Comparison of ENCODE assay signal across 8 cellular contexts in the genomic region with DNA sequence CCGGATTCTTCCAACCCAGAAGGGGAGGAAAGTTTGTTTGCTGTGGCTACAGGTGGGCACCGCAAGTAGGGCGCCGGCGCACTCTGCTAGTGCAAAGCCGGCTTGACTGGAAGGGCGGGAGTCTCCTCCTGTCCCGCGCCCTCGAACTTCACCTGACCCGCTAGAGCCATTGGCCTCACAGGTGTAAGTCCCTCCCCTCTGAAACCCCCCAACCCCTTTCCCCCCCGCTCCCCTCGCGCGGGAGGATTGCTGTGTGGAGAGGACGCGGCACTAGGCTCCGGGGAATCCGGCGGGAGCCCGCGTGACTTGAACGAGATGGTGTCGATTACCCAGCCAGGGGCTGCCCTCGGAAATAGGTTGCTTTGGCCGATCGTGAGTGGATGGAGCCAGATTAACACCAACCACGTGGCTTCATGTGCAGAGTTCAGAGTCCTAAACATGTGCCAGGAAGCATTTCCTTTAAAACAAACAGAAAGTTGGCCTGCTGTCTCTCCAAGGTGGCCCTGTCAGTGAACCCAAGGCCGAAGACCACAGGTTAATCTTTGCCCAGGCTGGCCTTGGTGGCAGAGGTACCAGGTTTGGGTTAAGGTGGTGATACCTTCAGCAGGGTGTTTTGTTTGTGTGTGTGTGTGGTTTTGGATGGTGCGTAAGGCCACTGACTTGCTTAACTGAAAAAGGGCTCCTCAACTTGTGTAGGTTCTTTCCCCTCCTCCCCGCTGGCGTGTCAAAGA. TPM values are rescaled to one million over a fixed set of nuclear protein-coding genes. Genes with fewer than 3 reads are reported as not detected.
DNase-seq lines count a peak whose midpoint lies in the region; ATAC-seq, FAIRE-seq and TF ChIP-seq lines count a peak whose summit lies in the region.

No MANE protein-coding gene starts in this region.

- H3K4me2 ChIP-seq in GM12878 (ENCODE audit: control insufficient read depth, insufficient read depth) = peak overlapping the region; percentile 99

- peaks cover 2% of the 10 kb centered on the region for H3K36me3 Mint-ChIP-seq in memory B cell

- RAD21 ChIA-PET in GM12878 (lab: Charles Lee; ENCODE audit: unreplicated experiment) = interaction anchor here (0.6 to 5.3 kb wide), 14 partner anchors 15 to 370 kb away, joined by 3 to 127 read pairs (median 9); no protein-coding TSS in a partner anchor

- H3K4me3 ChIP-seq in GM12865 (ENCODE audit: low read depth, low read length) (peak overlapping the region; percentile 64), GM12878 (peak overlapping the region; percentile 86)

- no peaks in the 10 kb centered on the region for H3K9me3 Mint-ChIP-seq in memory B cell

- H2AFZ ChIP-seq in GM12878 (ENCODE audit: control insufficient read depth, low read depth, low read length) = peak overlapping the region; percentile 89

- TF ChIP-seq EP300 in GM12878 (IDR thresholded peaks at IDR 0.05; ENCODE audit: borderline replicate concordance in 1 of 2, control insufficient read depth in 1 of 2, low read depth in 2 of 2, low read length in 2 of 2) = peak; percentile 44 to 68; a peak in 2 of 4 replicates

- BruUV-seq in GM12878 (replicated peaks; lab: Mats Ljungman, UMichigan) = TSS peak; percentile 47

- H3K27ac ChIP-seq in GM12878 (ENCODE audit: control insufficient read depth, insufficient read depth) = peak overlapping the region; percentile 91

- H3K27me3 ChIP-seq in GM12878 (replicated peaks in 1 of 2; ENCODE audit: control insufficient read depth in 2 of 2, insufficient read depth in 2 of 2, low read length in 1 of 2) = no peaks in the 10 kb centered on the region

- H4K20me1 ChIP-seq in GM12878 (ENCODE audit: control insufficient read depth, insufficient read depth) = no peaks in the 10 kb centered on the region

- H3K36me3 ChIP-seq in GM12878 (ENCODE audit: control insufficient read depth in 2 of 2, insufficient read depth in 2 of 2, low read length in 1 of 2) = no peaks in the 10 kb centered on the region

- intact Hi-C loops in GM12878 (cut with micrococcal nuclease; ENCODE audit: unreplicated experiment) = loop anchor here (1.0 to 10.0 kb wide), 7 partner anchors 53 to 371 kb away; no protein-coding TSS in a partner anchor

- H3K4me1 Mint-ChIP-seq in memory B cell = peaks cover 20% of the 10 kb centered on the region

- ATAC-seq in HG02798 (IDR thresholded peaks at IDR 0.05; ENCODE audit: poor library complexity, unreplicated experiment) = peak; percentile 22
- peak; percentile 56 for ATAC-seq in GM12878
- peak; percentile 21 for ATAC-seq in memory B cell (ENCODE audit: low read depth)

- FAIRE-seq in GM12878 (lab: Jason Lieb, UNC) = peak; percentile 38

- peak overlapping the region; percentile 89 for H3K9ac ChIP-seq in GM12878 (ENCODE audit: control insufficient read depth, insufficient read depth, low read length)

- DNase-seq in GM12865 (ENCODE audit: low read depth) = peak; percentile 72
- peak; percentile 67 for DNase-seq in T-helper 22 cell (ENCODE audit: low read depth)
- peak; percentile 60 for DNase-seq in GM12878 (ENCODE audit: low read depth, low spot score)
- DNase-seq in memory B cell (ENCODE audit: low spot score in 2 of 2) = peak in 1 of 2 donors; percentile 48
- DNase-seq in stimulated activated CD8-positive, alpha-beta memory T cell treated with anti-CD3 and anti-CD28 coated beads, Interleukin-15, amount 100 ng/mL, for 48 hours (ENCODE audit: low read depth in 2 of 2) = peak; percentile 59 to 62
- DNase-seq in AG08396 (ENCODE audit: low spot score) = no peak
- DNase-seq in GDM1 (lab: John Stamatoyannopoulos, UW) = no peak

- in situ Hi-C loops in GM12878 (cut with MboI) = loop anchor here (10.0 kb wide), 1 partner anchor 371 kb away; no protein-coding TSS in a partner anchor

- CTCF ChIA-PET in GM12878 (lab: Yijun Ruan, JAX) = interaction anchor here (0.8 to 5.3 kb wide), 20 partner anchors 10 to 438 kb away, joined by 3 to 94 read pairs (median 5); no protein-coding TSS in a partner anchor

- SMC1A ChIA-PET in GM12878 (lab: Charles Lee; ENCODE audit: uncharacterized antibody, unreplicated experiment) = interaction anchor here (0.8 to 7.7 kb wide), 15 partner anchors 10 to 370 kb away, joined by 3 to 81 read pairs (median 7); no protein-coding TSS in a partner anchor

- H3K4me3 Mint-ChIP-seq in memory B cell = peak overlapping the region; percentile 97

- peaks cover 40% of the 10 kb centered on the region for H3K79me2 ChIP-seq in GM12878 (ENCODE audit: control insufficient read depth, insufficient read depth, low read length)

- POLR2A ChIA-PET in GM12878 (lab: Charles Lee) = interaction anchor here (0.7 to 2.5 kb wide), 6 partner anchors 22 to 234 kb away, joined by 3 to 9 read pairs (median 6); no protein-coding TSS in a partner anchor

- no peaks in the 10 kb centered on the region; the same call in 2 of the 3 replicates for H3K9me3 ChIP-seq in GM12878 (replicated peaks; ENCODE audit: control insufficient read depth, insufficient read depth, low read length)

- H3K27ac Mint-ChIP-seq in memory B cell = peak overlapping the region; percentile 98

- peaks cover 5% of the 10 kb centered on the region for H3K27me3 Mint-ChIP-seq in memory B cell

- TF ChIP-seq POLR2A in GM12878 (IDR thresholded peaks at IDR 0.05; ENCODE audit: low read depth, low read length) = peak; percentile 19; the same call in 1 of the 2 replicates

- no peak for TF ChIP-seq CTCF in GM12865 (IDR thresholded peaks at IDR 0.05; ENCODE audit: insufficient read depth, low read depth, low read length, missing control alignments)
- TF ChIP-seq CTCF in GM12878 (IDR thresholded peaks at IDR 0.05 in 2 of 3, conservative IDR thresholded peaks at IDR 0.05 in 1 of 3; ENCODE audit: control insufficient read depth in 2 of 3, extremely low read depth in 1 of 3, insufficient read depth in 1 of 3, low read depth in 3 of 3, low read length in 3 of 3) = 0 out of 6 replicates have a peak, but pooled peaks of 1 of the 3 experiments have one; percentile 49

- peaks cover 28% of the 10 kb centered on the region for H3K4me1 ChIP-seq in GM12878 (ENCODE audit: control insufficient read depth, insufficient read depth, low read length)

- WGBS in GM12878 (ENCODE audit: insufficient coverage, insufficient replicate concordance, low lambda C conversion rate, missing lambda C conversion rate) = under 1% methylated on average over 22 of the region's 32 CpGs

- no peak for TF ChIP-seq RAD21 in GM12878 (IDR thresholded peaks at IDR 0.05; ENCODE audit: insufficient read depth, low read depth, low read length)

TF ChIP-seq in GM12878, 131 proteins besides CTCF, POLR2A, EP300 and RAD21 (continues in another document):
- no peak for TF ChIP-seq SPI1 (IDR thresholded peaks at IDR 0.05; ENCODE audit: borderline replicate concordance, insufficient read depth, low read depth, low read length)
- no peak for TF ChIP-seq MEF2B (IDR thresholded peaks at IDR 0.05; ENCODE audit: partially characterized antibody, poor library complexity, severe bottlenecking)
- 0 out of 2 replicates have a peak, but pooled peaks have one; percentile 20 for TF ChIP-seq GATAD2B (conservative IDR thresholded peaks at IDR 0.05; ENCODE audit: low read depth)
- TF ChIP-seq, protein P1, sequence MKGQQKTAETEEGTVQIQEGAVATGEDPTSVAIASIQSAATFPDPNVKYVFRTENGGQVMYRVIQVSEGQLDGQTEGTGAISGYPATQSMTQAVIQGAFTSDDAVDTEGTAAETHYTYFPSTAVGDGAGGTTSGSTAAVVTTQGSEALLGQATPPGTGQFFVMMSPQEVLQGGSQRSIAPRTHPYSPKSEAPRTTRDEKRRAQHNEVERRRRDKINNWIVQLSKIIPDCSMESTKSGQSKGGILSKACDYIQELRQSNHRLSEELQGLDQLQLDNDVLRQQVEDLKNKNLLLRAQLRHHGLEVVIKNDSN (IDR thresholded peaks at IDR 0.05; ENCODE audit: borderline replicate concordance, extremely low read length, insufficient read depth, low read depth, low read length) = peak; percentile 20
- no peak for TF ChIP-seq ZNF622 (IDR thresholded peaks at IDR 0.05)
- TF ChIP-seq ZNF384 (IDR thresholded peaks at IDR 0.05; ENCODE audit: borderline replicate concordance, low read depth, low read length) = no peak
- TF ChIP-seq, protein P2, sequence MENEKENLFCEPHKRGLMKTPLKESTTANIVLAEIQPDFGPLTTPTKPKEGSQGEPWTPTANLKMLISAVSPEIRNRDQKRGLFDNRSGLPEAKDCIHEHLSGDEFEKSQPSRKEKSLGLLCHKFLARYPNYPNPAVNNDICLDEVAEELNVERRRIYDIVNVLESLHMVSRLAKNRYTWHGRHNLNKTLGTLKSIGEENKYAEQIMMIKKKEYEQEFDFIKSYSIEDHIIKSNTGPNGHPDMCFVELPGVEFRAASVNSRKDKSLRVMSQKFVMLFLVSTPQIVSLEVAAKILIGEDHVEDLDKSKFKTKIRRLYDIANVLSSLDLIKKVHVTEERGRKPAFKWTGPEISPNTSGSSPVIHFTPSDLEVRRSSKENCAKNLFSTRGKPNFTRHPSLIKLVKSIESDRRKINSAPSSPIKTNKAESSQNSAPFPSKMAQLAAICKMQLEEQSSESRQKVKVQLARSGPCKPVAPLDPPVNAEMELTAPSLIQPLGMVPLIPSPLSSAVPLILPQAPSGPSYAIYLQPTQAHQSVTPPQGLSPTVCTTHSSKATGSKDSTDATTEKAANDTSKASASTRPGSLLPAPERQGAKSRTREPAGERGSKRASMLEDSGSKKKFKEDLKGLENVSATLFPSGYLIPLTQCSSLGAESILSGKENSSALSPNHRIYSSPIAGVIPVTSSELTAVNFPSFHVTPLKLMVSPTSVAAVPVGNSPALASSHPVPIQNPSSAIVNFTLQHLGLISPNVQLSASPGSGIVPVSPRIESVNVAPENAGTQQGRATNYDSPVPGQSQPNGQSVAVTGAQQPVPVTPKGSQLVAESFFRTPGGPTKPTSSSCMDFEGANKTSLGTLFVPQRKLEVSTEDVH (IDR thresholded peaks at IDR 0.05; ENCODE audit: low read depth, partially characterized antibody) = no peak

RNA-seq across cellular contexts. Expression of a gene that starts 1.0 kb away (rescaled TPM):
- 115 and 127 TPM in 2 replicates for total RNA-seq in GM12878 (2013; cell fraction: nucleolus; rRNA removed)
- total RNA-seq in GM12878 (2014; rRNA removed) (23.6 and 29.4 TPM in 2 replicates), GM12878 (2014; rRNA removed; fragmentation: Illumina TruSeq; extraction: Trizol) (41.4 and 41.9 TPM in 2 replicates), GM12878 (2021) (26.9 and 28.2 TPM in 2 replicates)
- 11.2 TPM for polyA plus RNA-seq in GM12878 (2011; ENCODE audit: low read depth)
- polyA plus RNA-seq in GM12878 (2011; rRNA removed) (28.8 and 41.4 TPM in 2 replicates), GM12878 (2014; fragmentation: Illumina TruSeq; extraction: Trizol) (41.4 and 50.8 TPM in 2 replicates), GM12878 (2014; fragmentation: Nextera tagmentation; extraction: Ambion mirVana) (10 to 100 TPM; 17.7 to 17.9 TPM), GM12878 (2014; rRNA removed) (17.5 and 17.9 TPM in 2 replicates), GM12878 (2016; fragmentation: Nextera tagmentation; extraction: Ambion mirVana) (10 to 100 TPM; 14.5 to 20.1 TPM)
- 13.8 and 17.3 TPM in 2 replicates for polyA plus RNA-seq in GM12878 (2011; cell fraction: cytosol; rRNA removed)
- 23.5 and 24.0 TPM in 2 replicates for polyA plus RNA-seq in GM12878 (2011; cell fraction: nucleus; rRNA removed)
- polyA plus RNA-seq in GM12878 (2012) = 16.7 and 20.3 TPM in 2 replicates
- polyA minus RNA-seq in GM12878 (2011; rRNA and poly(A)+ RNA removed) = 35.3 and 36.6 TPM in 2 replicates
- polyA minus RNA-seq in GM12878 (2011; cell fraction: cytosol; rRNA and poly(A)+ RNA removed) = 16.3 and 23.2 TPM in 2 replicates
- 19.8 and 27.7 TPM in 2 replicates for polyA minus RNA-seq in GM12878 (2011; cell fraction: nucleus; rRNA and poly(A)+ RNA removed)

Comparison
In these comparisons a context has a peak if more than half of its experiments do, and no peak if none do; other contexts are left out.
1. DNase-seq: peak in GM12865 (single experiment), T-helper 22 cell (single experiment), GM12878 (single experiment) and stimulated activated CD8-positive, alpha-beta memory T cell treated with anti-CD3 and anti-CD28 coated beads, Interleukin-15, amount 100 ng/mL, for 48 hours (2 of 2); none in AG08396 (single experiment) and GDM1 (single experiment).
2. Peak in every context shown above with its lines, with median percentiles within 50 percentile points of each other: ATAC-seq.